ENCODE assay signal across 11 cellular contexts in genomic region chr7:47577351-47577919, GRCh38. TPM values are rescaled to one million over a fixed set of nuclear protein-coding genes. Genes with fewer than 3 reads are reported as not detected.
DNase-seq lines count a peak whose midpoint lies in the region; ATAC-seq and TF ChIP-seq lines count a peak whose summit lies in the region.
"Had no signal": no experiment of that assay in that cellular context is flagged by ENCODE, and none has a peak within 500 bp of the region (broad histone marks: within the 10 kb centered on the region; RNA-seq: fewer than 3 reads in every experiment).

No MANE protein-coding gene starts in this region.

- intact Hi-C loops in dendritic cell treated with granulocyte-macrophage colony-stimulating factor and Interleukin-4, amounts not matched to agents 40 ng/mL and 50 ng/mL, for 4 days (cut with micrococcal nuclease): no loop called here
- intact Hi-C loops in thyroid gland (cut with DNase I): loop anchor here (10.0 kb wide), 1 partner anchor 133 kb away; no protein-coding TSS in a partner anchor
- intact Hi-C loops in posterior vena cava (cut with DNase I): loop anchor here in 1 of 2 donors (10.0 kb wide), 1 partner anchor 123 kb away; no protein-coding TSS in a partner anchor

- peak overlapping the region; percentile 15 for H3K4me3 Mint-ChIP-seq in dendritic cell treated with granulocyte-macrophage colony-stimulating factor and Interleukin-4, amounts not matched to agents 40 ng/mL and 50 ng/mL, for 4 days

- TF ChIP-seq CTCF in thyroid gland (IDR thresholded peaks at IDR 0.05): no peak

- 65 to 71% methylated on average over 6 to 14 of the region's 14 CpGs for WGBS in thyroid gland, 2 donors

- H3K4me3 ChIP-seq in muscle layer of duodenum (ENCODE audit: low read depth in 1 of 2, low read length in 2 of 2): peak overlapping the region; percentile 27 to 30
- no peak overlapping the region for H3K4me3 ChIP-seq in thyroid gland (replicated peaks in 1 of 3)

- H3K9me3 ChIP-seq in muscle layer of duodenum (ENCODE audit: control insufficient read depth in 1 of 2, low read length in 2 of 2) (no peaks in the 10 kb centered on the region), thyroid gland (no peaks in the 10 kb centered on the region)

- H3K27ac ChIP-seq in muscle layer of duodenum (ENCODE audit: low read length) (peak overlapping the region; percentile 81), thyroid gland (peak overlapping the region; percentile 67 to 85 (median 84))

- H3K36me3 ChIP-seq in muscle layer of duodenum (ENCODE audit: control insufficient read depth in 1 of 2, insufficient read depth in 2 of 2, low read length in 2 of 2): no peaks in the 10 kb centered on the region
- H3K36me3 ChIP-seq in thyroid gland: no peaks in the 10 kb centered on the region

- H3K27me3 Mint-ChIP-seq in dendritic cell treated with granulocyte-macrophage colony-stimulating factor and Interleukin-4, amounts not matched to agents 40 ng/mL and 50 ng/mL, for 4 days: peaks cover 2% of the 10 kb centered on the region

- H3K9me3 Mint-ChIP-seq in dendritic cell treated with granulocyte-macrophage colony-stimulating factor and Interleukin-4, amounts not matched to agents 40 ng/mL and 50 ng/mL, for 4 days: no peaks in the 10 kb centered on the region

- H3K4me1 Mint-ChIP-seq in dendritic cell treated with granulocyte-macrophage colony-stimulating factor and Interleukin-4, amounts not matched to agents 40 ng/mL and 50 ng/mL, for 4 days (ENCODE audit: low read depth): peaks cover 86% of the 10 kb centered on the region

- no peak for ATAC-seq in GM21360 (IDR thresholded peaks at IDR 0.05; ENCODE audit: unreplicated experiment)
- ATAC-seq: naive thymus-derived CD8-positive, alpha-beta T cell had no signal

- H3K27me3 ChIP-seq in muscle layer of duodenum (ENCODE audit: low read depth, low read length) (peaks cover 3% of the 10 kb centered on the region), thyroid gland (no peaks in the 10 kb centered on the region)

- peaks cover 40% of the 10 kb centered on the region for H3K36me3 Mint-ChIP-seq in dendritic cell treated with granulocyte-macrophage colony-stimulating factor and Interleukin-4, amounts not matched to agents 40 ng/mL and 50 ng/mL, for 4 days (ENCODE audit: low read depth)
- H3K36me3 Mint-ChIP-seq: naive thymus-derived CD8-positive, alpha-beta T cell had no signal

- no peak for TF ChIP-seq POLR2A in thyroid gland (IDR thresholded peaks at IDR 0.05)

- H3K4me1 ChIP-seq in muscle layer of duodenum (ENCODE audit: control insufficient read depth in 1 of 2, insufficient read depth in 2 of 2, low read length in 2 of 2) (peaks cover 53 to 64% of the 10 kb centered on the region in 2 donors), thyroid gland (peaks cover 54 to 81% of the 10 kb centered on the region in 2 donors)

- H3K27ac Mint-ChIP-seq in dendritic cell treated with granulocyte-macrophage colony-stimulating factor and Interleukin-4, amounts not matched to agents 40 ng/mL and 50 ng/mL, for 4 days: peak overlapping the region; percentile 90

- DNase-seq in NOMO-1 treated with dmso at 0.1 percent for 144 hours (lab: John Stamatoyannopoulos, UW; ENCODE audit: unreplicated experiment) (peak; percentile 53), thyroid gland (no peak), kidney glomerular epithelial cell (lab: John Stamatoyannopoulos, UW) (no peak), posterior vena cava (ENCODE audit: low spot score) (no peak), H4 (ENCODE audit: low spot score) (no peak)
- DNase-seq: GF-D8; glutamatergic neuron; naive thymus-derived CD8-positive, alpha-beta T cell had no signal

RNA-seq across cellular contexts. Expression of gene TNS3, which starts 4.5 kb away (rescaled TPM):
- total RNA-seq in thyroid gland: 10 to 100 TPM; 65.8 to 93.0 (median 80.7) TPM
- total RNA-seq in posterior vena cava: 10 to 100 TPM; 64.8 to 69.3 TPM
- total RNA-seq in H4 (2014; rRNA removed; shearing (Covaris generic)): 143 and 147 TPM in 2 replicates

Comparison
In these comparisons a context has a peak if more than half of its experiments do, and no peak if none do; other contexts are left out.
1. H3K4me3 ChIP-seq: peak in muscle layer of duodenum (2 of 2); none in thyroid gland (0 of 3).